ENCODE assay signal across 16 cellular contexts in genomic region chr17:45579529-45580495, GRCh38.
A peak's percentile ranks its signal among the peaks of the same experiment; 100 is the strongest.
DNase-seq lines count a peak whose midpoint lies in the region; ATAC-seq and TF ChIP-seq lines count a peak whose summit lies in the region.
"Had no signal": no experiment of that assay in that cellular context is flagged by ENCODE, and none has a peak within 500 bp of the region (broad histone marks: within the 10 kb centered on the region; RNA-seq: fewer than 3 reads in every experiment).

No MANE protein-coding gene starts in this region.

- peaks cover 24% of the 10 kb centered on the region for H3K79me1 ChIP-seq in H9 (ENCODE audit: insufficient read depth, low read depth, low read length, poor library complexity, severe bottlenecking)

- H2BK15ac ChIP-seq in H9 (ENCODE audit: low read depth, low read length): no peak overlapping the region

- H3K79me2 ChIP-seq in H9 (ENCODE audit: insufficient read depth, low read length): peaks cover 42% of the 10 kb centered on the region; the same call in 1 of the 2 replicates

- no peak overlapping the region for H3K4ac ChIP-seq in H9 (ENCODE audit: low read depth, low read length)

- ATAC-seq in activated CD4-positive, CD25-positive, alpha-beta regulatory T cell treated with anti-CD3 and anti-CD28 coated beads, Interleukin-2, amount 50 U/mL, for 24 hours: no peak

- H3K9me3 ChIP-seq in H9 (ENCODE audit: control insufficient read depth, low read depth, low read length) (no peaks in the 10 kb centered on the region), colonic mucosa (no peaks in the 10 kb centered on the region)
- H3K9me3 ChIP-seq: adrenal gland had no signal

- no peak overlapping the region for H4K8ac ChIP-seq in H9 (replicated peaks; ENCODE audit: insufficient read length, low read depth, low read length)

- intact Hi-C loops in colonic mucosa (cut with DNase I): no loop called here

- peak; percentile 64 for DNase-seq in Ammon's horn (ENCODE audit: low spot score)
- peak; percentile 58 for DNase-seq in H9
- DNase-seq in colonic mucosa: peak; percentile 67
- peak; percentile 50 for DNase-seq in nephron progenitor cell
- no peak for DNase-seq in NCI-H2029 (lab: John Stamatoyannopoulos, UW)
- no peak for DNase-seq in activated T-cell treated with anti-CD3 and anti-CD28 coated beads, Interleukin-2, amount 50 U/mL, for 48 hours
- DNase-seq in amniotic stem cell (lab: John Stamatoyannopoulos, UW): no peak
- DNase-seq: adrenal gland, erythroblast, NCI-H1417 treated with DMSO at 0.1 percent for 48 hours, NCI-H226, occipital lobe, small intestine, substantia nigra had no signal

- H3K4me1 Mint-ChIP-seq in H9 (peaks cover 42 to 46% of the 10 kb centered on the region in 2 experiments), nephron progenitor cell (peaks cover 61% of the 10 kb centered on the region)

- no peak overlapping the region for H4K91ac ChIP-seq in H9 (ENCODE audit: insufficient read length, low read depth, low read length)

- H2AK5ac ChIP-seq in H9 (ENCODE audit: insufficient read length, low read length): no peak overlapping the region

- no peaks in the 10 kb centered on the region for H3K36me3 ChIP-seq in colonic mucosa
- H3K36me3 ChIP-seq: adrenal gland had no signal

- H2BK5ac ChIP-seq in H9 (ENCODE audit: insufficient read length, low read length): no peak overlapping the region

- H3K4me3 Mint-ChIP-seq in H9: 0 out of 5 replicates have a peak overlapping the region, but pooled peaks of 1 of the 2 experiments have one; percentile 2
- peak overlapping the region; percentile 4 for H3K4me3 Mint-ChIP-seq in nephron progenitor cell

- H3T11ph ChIP-seq in H9 (ENCODE audit: low read length): no peak overlapping the region

- H2AFZ ChIP-seq in H9 (ENCODE audit: low read length): no peak overlapping the region

- H2BK20ac ChIP-seq in H9 (ENCODE audit: low read depth, low read length, poor library complexity, severe bottlenecking): no peak overlapping the region

- peaks cover 10% of the 10 kb centered on the region for H3K23me2 ChIP-seq in H9 (ENCODE audit: insufficient read length, low read depth, low read length, poor library complexity, severe bottlenecking)

- H3K36me3 Mint-ChIP-seq in H9 (ENCODE audit: insufficient read depth in 1 of 3, low read depth in 3 of 3) (peaks cover 19 to 39% (median 35%) of the 10 kb centered on the region in 3 experiments), nephron progenitor cell (ENCODE audit: low read depth) (peaks cover 48% of the 10 kb centered on the region)

- no peaks in the 10 kb centered on the region for H3K27me3 Mint-ChIP-seq in H9 (ENCODE audit: low read depth)
- H3K27me3 Mint-ChIP-seq in nephron progenitor cell (ENCODE audit: low read depth, poor library complexity): peaks cover 3% of the 10 kb centered on the region

- H3K4me2 ChIP-seq in H9 (ENCODE audit: insufficient read depth, insufficient read length, low read length): no peak overlapping the region

- no peak overlapping the region for H2BK12ac ChIP-seq in H9 (ENCODE audit: insufficient read length, low read depth, low read length)

- H4K5ac ChIP-seq in H9 (ENCODE audit: insufficient read length, low read depth, low read length): no peak overlapping the region

- H3K27ac Mint-ChIP-seq in H9: peak overlapping the region in 1 of 3 experiments; percentile 25; a peak in 2 of 7 replicates
- peak overlapping the region; percentile 1 for H3K27ac Mint-ChIP-seq in nephron progenitor cell

- TF ChIP-seq CTCF in H9 (conservative IDR thresholded peaks at IDR 0.05): no peak
- no peak for TF ChIP-seq CTCF in colonic mucosa (IDR thresholded peaks at IDR 0.05)
- no peak for TF ChIP-seq CTCF in nephron progenitor cell (IDR thresholded peaks at IDR 0.05)

- H3K56ac ChIP-seq in H9 (ENCODE audit: insufficient read length, low read depth, low read length): no peak overlapping the region

- H3K27me3 ChIP-seq in H9 (ENCODE audit: insufficient read depth, low read length): no peaks in the 10 kb centered on the region
- no peaks in the 10 kb centered on the region for H3K27me3 ChIP-seq in colonic mucosa
- H3K27me3 ChIP-seq: adrenal gland had no signal

- no CpG with 5 or more reads among the region's 7 CpGs for WGBS in H9 (ENCODE audit: extremely low coverage, insufficient read length, low lambda C conversion rate)

- no peak overlapping the region for H3K9ac ChIP-seq in H9 (ENCODE audit: extremely low read depth, insufficient read length, low read length)
- peak overlapping the region in 1 of 2 donors; percentile 9 for H3K9ac ChIP-seq in colonic mucosa (ENCODE audit: low read depth in 2 of 2, low read length in 2 of 2)

- H3K18ac ChIP-seq in H9 (ENCODE audit: insufficient read length, low read depth, low read length): no peak overlapping the region

- H3K9me3 Mint-ChIP-seq in H9 (peaks cover 0 to 4% of the 10 kb centered on the region in 2 experiments; a peak in 2 of 5 replicates), nephron progenitor cell (peaks cover 5% of the 10 kb centered on the region)

- no peaks in the 10 kb centered on the region for H4K20me1 ChIP-seq in H9 (ENCODE audit: control insufficient read depth, insufficient read depth, insufficient read length)

- H3K4me1 ChIP-seq in H9 (ENCODE audit: insufficient read depth, low read length): peaks cover 5% of the 10 kb centered on the region; the same call in 1 of the 2 replicates
- H3K4me1 ChIP-seq in colonic mucosa: peaks cover 4% of the 10 kb centered on the region

- H3K27ac ChIP-seq in H9 (ENCODE audit: insufficient read length, low read depth, low read length) (no peak overlapping the region), colonic mucosa (no peak overlapping the region)
- H3K27ac ChIP-seq: adrenal gland, SK-N-MC had no signal

- no peak overlapping the region for H3K14ac ChIP-seq in H9 (ENCODE audit: insufficient read depth, low read length)

- no peak overlapping the region for H2BK120ac ChIP-seq in H9 (ENCODE audit: low read depth, low read length, poor library complexity, severe bottlenecking)

- no peak overlapping the region for H3K23ac ChIP-seq in H9 (ENCODE audit: insufficient read length, low read depth, low read length)

- H3K4me3 ChIP-seq in colonic mucosa: no peak overlapping the region
- H3K4me3 ChIP-seq: adrenal gland, SK-N-MC had no signal

Comparison
In these comparisons a context has a peak if more than half of its experiments do, and no peak if none do; other contexts are left out.
1. DNase-seq: peak in Ammon's horn (single experiment), H9 (single experiment), colonic mucosa (single experiment) and nephron progenitor cell (single experiment); none in NCI-H2029 (single experiment), activated T-cell treated with anti-CD3 and anti-CD28 coated beads, Interleukin-2, amount 50 U/mL, for 48 hours (0 of 2) and amniotic stem cell (single experiment).